Comparison of ENCODE assay signal across 8 cellular contexts in genomic region chr22:50243704-50244419, GRCh38. TPM values are rescaled to one million over a fixed set of nuclear protein-coding genes. Genes with fewer than 3 reads are reported as not detected.
DNase-seq lines count a peak whose midpoint lies in the region; ATAC-seq and TF ChIP-seq lines count a peak whose summit lies in the region.

No MANE protein-coding gene starts in this region.

- H4K20me1 ChIP-seq in HCT116 (ENCODE audit: insufficient read depth), result no peaks in the 10 kb centered on the region

- H3K9ac ChIP-seq in HCT116 (ENCODE audit: low read length), result peak overlapping the region; percentile 92

- peak overlapping the region; percentile 99 for H3K4me3 Mint-ChIP-seq in activated naive CD8-positive, alpha-beta T cell treated with anti-CD3 and anti-CD28 coated beads for 36 hours

- TF ChIP-seq POLR2A in HCT116 (IDR thresholded peaks at IDR 0.05; ENCODE audit: borderline replicate concordance, extremely low read depth, insufficient read depth, insufficient read length), result no peak

- H3K27me3 ChIP-seq in ACC112 (ENCODE audit: insufficient read depth, low read length) (no peaks in the 10 kb centered on the region), HCT116 (ENCODE audit: insufficient read depth, low read length) (no peaks in the 10 kb centered on the region), tibial artery (no peaks in the 10 kb centered on the region)

- H3K36me3 ChIP-seq in ACC112 (ENCODE audit: insufficient read depth, low read length) (no peaks in the 10 kb centered on the region), HCT116 (ENCODE audit: control insufficient read depth in 1 of 2, insufficient read depth in 2 of 2, low read length in 2 of 2) (peaks cover 7 to 29% of the 10 kb centered on the region in 2 experiments; a peak in 2 of 4 replicates), tibial artery (peaks cover 5 to 33% (median 16%) of the 10 kb centered on the region in 3 donors)

- H3K36me3 Mint-ChIP-seq in activated naive CD8-positive, alpha-beta T cell treated with anti-CD3 and anti-CD28 coated beads for 36 hours, result peaks cover 15% of the 10 kb centered on the region

- ATAC-seq in HCT116 (no peak), left colon (peak; percentile 36)

- H3K27ac ChIP-seq in ACC112 (ENCODE audit: low read depth, low read length), result peak overlapping the region; percentile 67; the same call in 1 of the 2 replicates
- H3K27ac ChIP-seq in HCT116 (ENCODE audit: low read depth, low read length), result peak overlapping the region; percentile 81
- H3K27ac ChIP-seq in tibial artery, result peak overlapping the region; percentile 90

- H3K9me2 ChIP-seq in HCT116 (ENCODE audit: insufficient read depth), result no peaks in the 10 kb centered on the region

- CTCF ChIA-PET in HCT116 (lab: Charles Lee), result interaction anchor here (0.8 kb wide), 1 partner anchor 10 kb away, joined by 3 read pairs; no protein-coding TSS in a partner anchor

- intact Hi-C loops in HCT116 (cut with micrococcal nuclease), result no loop called here
- intact Hi-C loops in left colon (cut with DNase I, micrococcal nuclease), result no loop called here
- intact Hi-C loops in tibial artery (cut with DNase I; ENCODE audit: low total_unique reads), result loop anchor here (2.0 to 10.0 kb wide), 2 partner anchors 99 to 261 kb away; partner anchors contain the start of genes LMF2, NCAPH2 and PPP6R2
- intact Hi-C loops in posterior cingulate gyrus (cut with DNase I), result loop anchor here (10.0 kb wide), 1 partner anchor 261 kb away; the partner anchor contains the start of genes LMF2 and NCAPH2

- H3K9me3 Mint-ChIP-seq in activated naive CD8-positive, alpha-beta T cell treated with anti-CD3 and anti-CD28 coated beads for 36 hours, result no peaks in the 10 kb centered on the region

- TF ChIP-seq RAD21 in HCT116 (IDR thresholded peaks at IDR 0.05; ENCODE audit: low read depth), result no peak

- DNase-seq in HCT116 (ENCODE audit: low read depth, low spot score), result no peak
- DNase-seq in activated naive CD8-positive, alpha-beta T cell treated with anti-CD3 and anti-CD28 coated beads for 36 hours, result no peak
- no peak for DNase-seq in left colon
- DNase-seq in tibial artery, result no peak
- DNase-seq in posterior cingulate gyrus, result no peak
- DNase-seq in activated effector memory CD4-positive, alpha-beta T cell treated with Interleukin-2 at 50 U/mL for 16 hours, result no peak
- DNase-seq in stimulated activated CD4-positive, alpha-beta T cell treated with anti-CD3 and anti-CD28 coated beads, Interleukin-15, amount 100 ng/mL, for 24 hours, result no peak

- peak overlapping the region; percentile 97 for H3K27ac Mint-ChIP-seq in activated naive CD8-positive, alpha-beta T cell treated with anti-CD3 and anti-CD28 coated beads for 36 hours

- TF ChIP-seq CTCF in HCT116 (IDR thresholded peaks at IDR 0.05 in 2 of 3, conservative IDR thresholded peaks at IDR 0.05 in 1 of 3; ENCODE audit: borderline replicate concordance in 1 of 3, insufficient read depth in 1 of 3, low read depth in 2 of 3, low read length in 2 of 3) (no peak), tibial artery (IDR thresholded peaks at IDR 0.05) (no peak)

- RAD21 ChIA-PET in HCT116 (lab: Charles Lee; ENCODE audit: low non-redundant PET in 1 of 2, low total read pairs in 2 of 2, uncharacterized antibody in 2 of 2, unreplicated experiment in 2 of 2), result no interaction called here

- no TSS peak for BruUV-seq in HCT116 (replicated peaks; lab: Mats Ljungman, UMichigan)

- POLR2A ChIA-PET in HCT116 (lab: Charles Lee), result no interaction called here

- H3K9me3 ChIP-seq in HCT116 (ENCODE audit: control insufficient read depth in 1 of 2, insufficient read depth in 1 of 2, low read depth in 1 of 2, low read length in 2 of 2), result no peaks in the 10 kb centered on the region
- H3K9me3 ChIP-seq in tibial artery, result no peaks in the 10 kb centered on the region

- H2AFZ ChIP-seq in ACC112 (ENCODE audit: low read length, unreplicated experiment) (no peak overlapping the region), HCT116 (ENCODE audit: low read depth, low read length, poor library complexity, severe bottlenecking) (no peak overlapping the region)

- H3K79me2 ChIP-seq in ACC112 (ENCODE audit: control insufficient read depth, insufficient read depth, low read length, unreplicated experiment), result peaks cover 36% of the 10 kb centered on the region
- H3K79me2 ChIP-seq in HCT116 (ENCODE audit: insufficient read depth, low read length), result peaks cover 86% of the 10 kb centered on the region

- H3K4me3 ChIP-seq in ACC112 (ENCODE audit: low read depth, low read length) (peak overlapping the region; percentile 97), HCT116 (replicated peaks in 1 of 2; ENCODE audit: low read depth in 1 of 2, low read length in 2 of 2) (peak overlapping the region; percentile 93 to 95), tibial artery (peak overlapping the region; percentile 77 to 95)

- peaks cover 29% of the 10 kb centered on the region for H3K4me1 Mint-ChIP-seq in activated naive CD8-positive, alpha-beta T cell treated with anti-CD3 and anti-CD28 coated beads for 36 hours

- H3K4me2 ChIP-seq in HCT116 (ENCODE audit: low read length), result peak overlapping the region; percentile 92

- H3K4me1 ChIP-seq in ACC112 (ENCODE audit: control insufficient read depth, insufficient read depth, low read length, unreplicated experiment) (no peaks in the 10 kb centered on the region), HCT116 (ENCODE audit: control insufficient read depth in 1 of 2, insufficient read depth in 2 of 2, low read length in 2 of 2) (peaks cover 23 to 55% of the 10 kb centered on the region in 2 experiments), tibial artery (peaks cover 0 to 59% (median 42%) of the 10 kb centered on the region in 4 donors)

- no peaks in the 10 kb centered on the region for H3K27me3 Mint-ChIP-seq in activated naive CD8-positive, alpha-beta T cell treated with anti-CD3 and anti-CD28 coated beads for 36 hours

TF ChIP-seq in HCT116, 20 proteins besides CTCF, POLR2A, EP300 and RAD21:
- TF ChIP-seq ZBTB33 (IDR thresholded peaks at IDR 0.05; ENCODE audit: extremely low read depth, insufficient replicate concordance, low read length) (no peak), SIN3A (IDR thresholded peaks at IDR 0.05; ENCODE audit: low read depth) (no peak)

RNA-seq across cellular contexts. Expression of gene TUBGCP6, which starts 1.0 kb away (rescaled TPM):
- 38.6 TPM for total RNA-seq in HCT116 (2021; ENCODE audit: unreplicated experiment)
- 27.0 and 29.9 TPM in 2 replicates for polyA plus RNA-seq in HCT116 (2012)
- total RNA-seq in activated naive CD8-positive, alpha-beta T cell treated with anti-CD3 and anti-CD28 coated beads for 36 hours, result 10 to 100 TPM; 38.7 to 41.7 TPM
- 10 to 100 TPM; 26.3 to 31.6 TPM for total RNA-seq in left colon

RNA-seq across cellular contexts. Expression of gene HDAC10, which starts 7.2 kb away (rescaled TPM):
- total RNA-seq in HCT116 (2021; ENCODE audit: unreplicated experiment) (67.5 TPM), left colon (10 to 100 TPM; 48.3 to 49.2 TPM)
- 45.5 and 52.0 TPM in 2 replicates for polyA plus RNA-seq in HCT116 (2012)
- 10 to 100 TPM; 37.3 to 42.3 TPM for total RNA-seq in activated naive CD8-positive, alpha-beta T cell treated with anti-CD3 and anti-CD28 coated beads for 36 hours

RNA-seq across cellular contexts. Expression of gene MAPK12, which starts 17.6 kb away (rescaled TPM):
- total RNA-seq in HCT116 (2021; ENCODE audit: unreplicated experiment) (86.7 TPM), left colon (1 to 10 TPM; 3.0 to 3.1 TPM)
- 61.5 and 61.8 TPM in 2 replicates for polyA plus RNA-seq in HCT116 (2012)
- total RNA-seq in activated naive CD8-positive, alpha-beta T cell treated with anti-CD3 and anti-CD28 coated beads for 36 hours, result 1 to 10 TPM; 3.5 to 3.6 TPM

RNA-seq across cellular contexts. Expression of gene MAPK11, which starts 26.3 kb away (rescaled TPM):
- total RNA-seq in HCT116 (2021; ENCODE audit: unreplicated experiment) (19.3 TPM), left colon (1 to 10 TPM; 1.2 to 1.9 TPM)
- polyA plus RNA-seq in HCT116 (2012), result 15.7 and 17.2 TPM in 2 replicates
- total RNA-seq in activated naive CD8-positive, alpha-beta T cell treated with anti-CD3 and anti-CD28 coated beads for 36 hours, result 1 to 10 TPM; 3.2 to 3.3 TPM

RNA-seq across cellular contexts. Expression of gene SELENOO, which starts 43.1 kb away (rescaled TPM):
- total RNA-seq in HCT116 (2021; ENCODE audit: unreplicated experiment) (29.6 TPM), left colon (10 to 100 TPM; 21.9 to 29.6 TPM)
- 27.2 and 30.6 TPM in 2 replicates for polyA plus RNA-seq in HCT116 (2012)
- total RNA-seq in activated naive CD8-positive, alpha-beta T cell treated with anti-CD3 and anti-CD28 coated beads for 36 hours, result 10 to 100 TPM; 20.0 to 20.9 TPM

Comparison
In these comparisons a context has a peak if more than half of its experiments do, and no peak if none do; other contexts are left out.
1. RNA of gene MAPK12, which starts 17.6 kb away (total RNA-seq): 86.7 TPM in HCT116 (single experiment); 3.5 to 3.6 TPM in activated naive CD8-positive, alpha-beta T cell treated with anti-CD3 and anti-CD28 coated beads for 36 hours and 3.0 to 3.1 TPM in left colon; every median in the first group is over 10 times any median in the second.
2. intact Hi-C loops: an anchor here in tibial artery (2.0 to 10.0 kb wide) and posterior cingulate gyrus (10.0 kb wide); none called in HCT116 and left colon.
3. Peak in every context shown above with its lines, with median percentiles within 50 percentile points of each other: H3K27ac ChIP-seq and H3K4me3 ChIP-seq.